ENCODE assay signal across 10 cellular contexts in the genomic region with DNA sequence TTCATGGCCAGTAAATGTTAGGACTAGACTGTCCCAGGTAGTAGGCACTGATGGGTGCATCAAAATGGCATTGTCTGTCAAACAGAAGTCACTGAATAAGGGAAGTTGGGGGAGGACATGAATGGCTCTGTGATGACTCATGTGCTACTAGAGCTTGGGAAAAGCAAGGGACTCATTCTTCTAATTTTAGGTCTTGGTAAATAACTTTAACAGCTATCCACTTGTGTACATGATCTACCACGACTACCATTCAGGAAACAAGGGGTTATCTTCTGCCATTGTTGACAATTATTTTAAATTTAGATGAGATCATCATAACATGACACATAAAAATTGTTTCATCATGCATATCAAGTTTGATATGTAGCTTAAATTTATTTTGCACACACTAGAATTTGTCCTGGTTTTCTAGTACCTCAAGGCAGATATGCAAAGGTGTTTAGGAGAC. TPM values are rescaled to one million over a fixed set of nuclear protein-coding genes. Genes with fewer than 3 reads are reported as not detected.
DNase-seq lines count a peak whose midpoint lies in the region; ATAC-seq, FAIRE-seq and TF ChIP-seq lines count a peak whose summit lies in the region.
"Had no signal": no experiment of that assay in that cellular context is flagged by ENCODE, and none has a peak within 500 bp of the region (broad histone marks: within the 10 kb centered on the region; RNA-seq: fewer than 3 reads in every experiment).

No MANE protein-coding gene starts in this region.

- ATAC-seq in left ventricle myocardium superior (peak; percentile 78), RWPE2 (ENCODE audit: low read depth) (peak; percentile 2; the same call in 1 of the 3 replicates), HG02852 (IDR thresholded peaks at IDR 0.05; ENCODE audit: unreplicated experiment) (no peak), GM21423 (IDR thresholded peaks at IDR 0.05; ENCODE audit: unreplicated experiment) (no peak)

- peak; percentile 67 for FAIRE-seq in urothelium cell line (lab: Jason Lieb, UNC)

- H3K4me3 ChIP-seq in left ventricle myocardium inferior (no peak overlapping the region), RWPE2 (ENCODE audit: severe bottlenecking) (no peak overlapping the region), fibroblast of villous mesenchyme (ENCODE audit: low read depth, low read length) (no peak overlapping the region)

- H3K27ac ChIP-seq in left ventricle myocardium inferior (replicated peaks) (no peak overlapping the region), RWPE2 (ENCODE audit: poor library complexity, severe bottlenecking) (peak overlapping the region; percentile 98)

- no peaks in the 10 kb centered on the region for H3K9me3 ChIP-seq in left ventricle myocardium inferior (replicated peaks)
- no peaks in the 10 kb centered on the region for H3K9me3 ChIP-seq in RWPE2 (ENCODE audit: severe bottlenecking)

- no peaks in the 10 kb centered on the region for H3K27me3 ChIP-seq in left ventricle myocardium inferior (ENCODE audit: low read depth)
- no peaks in the 10 kb centered on the region for H3K27me3 ChIP-seq in RWPE2 (ENCODE audit: insufficient read depth, poor library complexity, severe bottlenecking)

- DNase-seq in left ventricle myocardium superior (no peak), left ventricle myocardium inferior (no peak), RWPE2 (ENCODE audit: low spot score) (no peak), fibroblast of villous mesenchyme (ENCODE audit: low read depth) (peak; percentile 61), urothelium cell line (ENCODE audit: low spot score) (peak; percentile 65), hippocampal formation (lab: John Stamatoyannopoulos, UW) (no peak)
- DNase-seq: effector CD8-positive, alpha-beta T cell; stimulated activated CD4-positive, alpha-beta T cell treated with anti-CD3 and anti-CD28 coated beads, Interleukin-4, amount 100 ng/mL, for 1 hour had no signal

- no peak for TF ChIP-seq CTCF in left ventricle myocardium inferior (IDR thresholded peaks at IDR 0.05; ENCODE audit: borderline replicate concordance)
- TF ChIP-seq CTCF in RWPE2 (IDR thresholded peaks at IDR 0.05; ENCODE audit: poor library complexity, severe bottlenecking): no peak
- TF ChIP-seq CTCF in fibroblast of villous mesenchyme (IDR thresholded peaks at IDR 0.05; ENCODE audit: insufficient read depth, low read depth, low read length): no peak

- H3K36me3 ChIP-seq in left ventricle myocardium inferior (no peaks in the 10 kb centered on the region), RWPE2 (ENCODE audit: low read depth) (peaks cover 94% of the 10 kb centered on the region)

- H3K4me1 ChIP-seq in left ventricle myocardium inferior (no peaks in the 10 kb centered on the region), RWPE2 (ENCODE audit: insufficient read depth, poor library complexity, severe bottlenecking) (peaks cover 34% of the 10 kb centered on the region)

- intact Hi-C loops in left ventricle myocardium superior (cut with micrococcal nuclease) (no loop called here), left ventricle myocardium inferior (cut with micrococcal nuclease) (no loop called here)

RNA-seq across cellular contexts. Expression of gene AREG, which starts 6.3 kb away (rescaled TPM):
- 3.4 TPM for total RNA-seq in left ventricle myocardium superior
- 0.55 TPM for total RNA-seq in left ventricle myocardium inferior
- under 0.01 TPM in 1 of 2 replicates, not detected in the other for total RNA-seq in fibroblast of villous mesenchyme

Comparison
In these comparisons a context has a peak if more than half of its experiments do, and no peak if none do; other contexts are left out.
1. ATAC-seq: peak in left ventricle myocardium superior (single experiment) and RWPE2 (single experiment); none in HG02852 (single experiment) and GM21423 (single experiment).
2. DNase-seq: peak in fibroblast of villous mesenchyme (single experiment) and urothelium cell line (single experiment); none in left ventricle myocardium superior (single experiment), left ventricle myocardium inferior (single experiment), RWPE2 (single experiment) and hippocampal formation (0 of 2).